In the genomic region with DNA sequence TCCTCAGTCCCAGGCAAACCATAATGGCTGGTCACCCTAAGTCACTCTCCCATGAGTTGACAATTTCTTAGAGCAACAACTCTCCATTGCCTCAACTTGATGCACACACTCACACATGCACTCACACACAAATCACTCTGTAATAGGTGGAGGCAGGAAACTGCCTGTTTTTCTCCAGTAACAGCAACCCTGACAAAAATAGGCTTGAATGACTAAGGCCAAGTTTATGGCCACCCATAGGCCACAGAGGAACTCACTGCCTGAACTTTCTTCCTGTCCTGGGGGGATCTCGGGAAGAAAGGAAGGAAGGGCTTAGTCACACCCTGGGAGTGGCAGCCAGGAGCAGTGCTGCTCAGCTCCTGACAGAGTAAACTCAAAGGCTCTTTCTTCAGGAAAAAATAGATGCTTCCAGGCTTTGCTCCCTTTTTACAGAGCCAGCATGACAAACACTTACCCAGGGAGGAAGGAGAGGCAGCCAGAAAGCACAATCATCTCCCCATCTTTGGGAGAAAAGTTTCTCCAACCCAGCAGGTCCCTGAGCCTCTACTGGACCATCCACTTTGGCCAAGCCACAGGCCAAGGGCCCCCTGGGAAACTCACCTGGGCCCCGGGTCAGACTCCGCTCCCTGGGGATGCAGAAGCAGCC, we compare ENCODE assay signal across 8 cellular contexts. TPM values are rescaled to one million over a fixed set of nuclear protein-coding genes. Genes with fewer than 3 reads are reported as not detected.
DNase-seq lines count a peak whose midpoint lies in the region; ATAC-seq, FAIRE-seq and TF ChIP-seq lines count a peak whose summit lies in the region.

No MANE protein-coding gene starts in this region.

- H3K4me3 Mint-ChIP-seq in MCF 10A (ENCODE audit: unreplicated experiment): peak overlapping the region; percentile 61
- H3K4me3 Mint-ChIP-seq in stimulated activated memory B cell treated with anti-CD40 and anti-IgM and Interleukin-4, amounts not matched to agents 10 μg/mL and 1 μg/mL and 100 μg/mL, for 72 hours: no peak overlapping the region

- peaks cover 66% of the 10 kb centered on the region for H3K4me1 Mint-ChIP-seq in MCF 10A (ENCODE audit: insufficient read depth, unreplicated experiment)
- H3K4me1 Mint-ChIP-seq in stimulated activated memory B cell treated with anti-CD40 and anti-IgM and Interleukin-4, amounts not matched to agents 10 μg/mL and 1 μg/mL and 100 μg/mL, for 72 hours: no peaks in the 10 kb centered on the region

- H3K36me3 ChIP-seq in HUES64 (ENCODE audit: insufficient read depth, low read length): no peaks in the 10 kb centered on the region
- H3K36me3 ChIP-seq in thyroid gland: no peaks in the 10 kb centered on the region

- FAIRE-seq in GM12891 (lab: Jason Lieb, UNC): no peak

- no peak overlapping the region for H3K4me3 ChIP-seq in HUES64 (ENCODE audit: low read length)
- no peak overlapping the region for H3K4me3 ChIP-seq in thyroid gland (replicated peaks in 1 of 3)

- CTCF ChIA-PET in MCF 10A (lab: Yijun Ruan, JAX): interaction anchor here (0.6 to 3.6 kb wide), 9 partner anchors 9 to 586 kb away, joined by 3 to 16 read pairs (median 5); no protein-coding TSS in a partner anchor

- H3K27me3 ChIP-seq in HUES64 (ENCODE audit: insufficient read depth, low read length): no peaks in the 10 kb centered on the region
- H3K27me3 ChIP-seq in thyroid gland: no peaks in the 10 kb centered on the region

- ATAC-seq in stimulated activated memory B cell treated with anti-CD40 and anti-IgM and Interleukin-4, amounts not matched to agents 10 μg/mL and 1 μg/mL and 100 μg/mL, for 72 hours: no peak
- ATAC-seq in GM21786 (IDR thresholded peaks at IDR 0.05; ENCODE audit: unreplicated experiment): no peak
- no peak for ATAC-seq in GM21528 (IDR thresholded peaks at IDR 0.05; ENCODE audit: low FRiP score, unreplicated experiment)

- TF ChIP-seq POLR2A in thyroid gland (IDR thresholded peaks at IDR 0.05): no peak
- no peak for TF ChIP-seq POLR2A in GM12891 (IDR thresholded peaks at IDR 0.05; ENCODE audit: low read depth, low read length)

- no peaks in the 10 kb centered on the region for H3K9me3 Mint-ChIP-seq in MCF 10A (ENCODE audit: unreplicated experiment)
- peaks cover 12% of the 10 kb centered on the region for H3K9me3 Mint-ChIP-seq in stimulated activated memory B cell treated with anti-CD40 and anti-IgM and Interleukin-4, amounts not matched to agents 10 μg/mL and 1 μg/mL and 100 μg/mL, for 72 hours

- H3K27me3 Mint-ChIP-seq in MCF 10A (ENCODE audit: insufficient read depth, unreplicated experiment): no peaks in the 10 kb centered on the region
- peaks cover 53% of the 10 kb centered on the region for H3K27me3 Mint-ChIP-seq in stimulated activated memory B cell treated with anti-CD40 and anti-IgM and Interleukin-4, amounts not matched to agents 10 μg/mL and 1 μg/mL and 100 μg/mL, for 72 hours

- H3K4me1 ChIP-seq in HUES64 (ENCODE audit: insufficient read depth, low read length) (peaks cover 16% of the 10 kb centered on the region), thyroid gland (peaks cover 0 to 15% of the 10 kb centered on the region in 2 donors)

- intact Hi-C loops in MCF 10A (cut with micrococcal nuclease): loop anchor here (1.0 kb wide), 1 partner anchor 52 kb away; no protein-coding TSS in a partner anchor
- intact Hi-C loops in thyroid gland (cut with DNase I): no loop called here

- DNase-seq in MCF 10A (ENCODE audit: unreplicated experiment) (peak; percentile 98), kidney tubule cell (ENCODE audit: low spot score) (peak; percentile 97), thyroid gland (peak in 1 of 2 donors; percentile 10), GM12891 (ENCODE audit: insufficient read length, low spot score) (no peak)

- H3K9ac ChIP-seq in HUES64 (ENCODE audit: low read depth, low read length): peak overlapping the region; percentile 33; the same call in 1 of the 2 replicates

- 62% methylated on average over 3 of the region's 3 CpGs for WGBS in HUES64
- WGBS in thyroid gland, 2 donors: 42 to 52% methylated on average over 3 of the region's 3 CpGs

- H3K9me3 ChIP-seq in HUES64 (ENCODE audit: insufficient read depth, low read depth, low read length) (0 out of 2 replicates have a peak, but pooled peaks cover 7% of the 10 kb centered on the region), thyroid gland (no peaks in the 10 kb centered on the region)

- POLR2A ChIA-PET in MCF 10A (lab: Yijun Ruan, JAX): interaction anchor here (0.7 to 2.9 kb wide), 8 partner anchors 10 to 314 kb away, joined by 3 to 17 read pairs (median 4); no protein-coding TSS in a partner anchor

- H3K27ac Mint-ChIP-seq in MCF 10A (ENCODE audit: low read depth, unreplicated experiment): peak overlapping the region; percentile 97
- H3K27ac Mint-ChIP-seq in stimulated activated memory B cell treated with anti-CD40 and anti-IgM and Interleukin-4, amounts not matched to agents 10 μg/mL and 1 μg/mL and 100 μg/mL, for 72 hours: no peak overlapping the region

- no peak for TF ChIP-seq CTCF in MCF 10A (IDR thresholded peaks at IDR 0.05; ENCODE audit: unreplicated experiment)
- TF ChIP-seq CTCF in thyroid gland (IDR thresholded peaks at IDR 0.05): no peak

- no peaks in the 10 kb centered on the region for H3K36me3 Mint-ChIP-seq in MCF 10A (ENCODE audit: insufficient read depth, unreplicated experiment)
- no peaks in the 10 kb centered on the region for H3K36me3 Mint-ChIP-seq in stimulated activated memory B cell treated with anti-CD40 and anti-IgM and Interleukin-4, amounts not matched to agents 10 μg/mL and 1 μg/mL and 100 μg/mL, for 72 hours

- BruUV-seq in MCF 10A (replicated peaks; lab: Mats Ljungman, UMichigan): no TSS peak

- H3K27ac ChIP-seq in HUES64 (ENCODE audit: low read depth, low read length) (peak overlapping the region; percentile 9; the same call in 1 of the 2 replicates), thyroid gland (peak overlapping the region in 2 of 3 donors; percentile 53 to 57)

TF ChIP-seq in GM12891, 5 proteins besides CTCF, POLR2A, EP300 and RAD21:
- TF ChIP-seq SPI1 (IDR thresholded peaks at IDR 0.05; ENCODE audit: low read depth, low read length): no peak
- TF ChIP-seq PAX5 (IDR thresholded peaks at IDR 0.05; ENCODE audit: insufficient read depth, low read length, severe bottlenecking): no peak
- no peak for TF ChIP-seq POLR2AphosphoS5 (IDR thresholded peaks at IDR 0.05; ENCODE audit: low read depth, low read length)
- no peak for TF ChIP-seq TAF1 (IDR thresholded peaks at IDR 0.05; ENCODE audit: low read depth, low read length)
- TF ChIP-seq POU2F2 (IDR thresholded peaks at IDR 0.05; ENCODE audit: low read depth, low read length): no peak

RNA-seq across cellular contexts. Expression of a gene that starts 0.4 kb away (rescaled TPM):
- polyA plus RNA-seq in HUES64 (2013, experiment 1 of 2): 0.25 TPM
- polyA plus RNA-seq in HUES64 (2013, experiment 2 of 2): 1.6 TPM
- total RNA-seq in MCF 10A (2022): 6.2 and 7.2 TPM in 2 replicates
- total RNA-seq in thyroid gland: 1 to 10 TPM in 3 of 4 donors, under 1 TPM in 1; 0.83 to 2.0 (median 1.5) TPM
- polyA plus RNA-seq in GM12891 (2012; ENCODE audit: low read depth, missing spikeins): not detected
